17 cellular contexts compared by ENCODE assay signal in genomic region chr2:196510246-196510645, GRCh38.
DNase-seq lines count a peak whose midpoint lies in the region; ATAC-seq, FAIRE-seq and TF ChIP-seq lines count a peak whose summit lies in the region.
"Had no signal": no experiment of that assay in that cellular context is flagged by ENCODE, and none has a peak within 500 bp of the region (broad histone marks: within the 10 kb centered on the region; RNA-seq: fewer than 3 reads in every experiment).

No MANE protein-coding gene starts in this region.

- FAIRE-seq in bronchial epithelial cell (lab: Jason Lieb, UNC) = no peak
- FAIRE-seq: D721Med, GM19239, K562 had no signal

- BruUV-seq in Calu3 (replicated peaks; lab: Mats Ljungman, UMichigan) = no TSS peak

- intact Hi-C loops in Calu3 (cut with micrococcal nuclease; ENCODE audit: unreplicated experiment) (loop anchor here (5.0 kb wide), 1 partner anchor 43 kb away; no protein-coding TSS in a partner anchor), esophagus squamous epithelium (cut with DNase I) (no loop called here)
- intact Hi-C loops in activated CD4-positive, alpha-beta T cell treated with anti-CD3 and anti-CD28 coated beads for 36 hours (cut with DNase I, micrococcal nuclease) = no loop called here

- H3K27me3 ChIP-seq in bronchial epithelial cell (ENCODE audit: control insufficient read depth, insufficient read depth, low read length) (no peaks in the 10 kb centered on the region), esophagus squamous epithelium (no peaks in the 10 kb centered on the region)
- H3K27me3 ChIP-seq: BLaER1 treated with 17β-estradiol and CSF1 and Interleukin-3, amounts not matched to agents 10 nM and 100 nM had no signal

- no peaks in the 10 kb centered on the region for H3K9me3 Mint-ChIP-seq in Calu3 (ENCODE audit: low read depth, unreplicated experiment)
- no peaks in the 10 kb centered on the region for H3K9me3 Mint-ChIP-seq in activated CD4-positive, alpha-beta T cell treated with anti-CD3 and anti-CD28 coated beads for 36 hours (ENCODE audit: low read depth)
- H3K9me3 Mint-ChIP-seq: CD4-positive, alpha-beta memory T cell; H9 had no signal

- peak overlapping the region; percentile 37 for H3K27ac Mint-ChIP-seq in Calu3 (ENCODE audit: unreplicated experiment)
- no peak overlapping the region for H3K27ac Mint-ChIP-seq in activated CD4-positive, alpha-beta T cell treated with anti-CD3 and anti-CD28 coated beads for 36 hours
- H3K27ac Mint-ChIP-seq: CD4-positive, alpha-beta memory T cell; H9 had no signal

- H3K4me1 ChIP-seq in esophagus squamous epithelium = peaks cover 14 to 70% (median 29%) of the 10 kb centered on the region in 3 donors
- H3K4me1 ChIP-seq: BLaER1 treated with 17β-estradiol and CSF1 and Interleukin-3, amounts not matched to agents 10 nM and 100 nM had no signal

- no peak for ATAC-seq in activated CD4-positive, alpha-beta T cell treated with anti-CD3 and anti-CD28 coated beads for 36 hours
- ATAC-seq: K562 had no signal

- H3K4me1 Mint-ChIP-seq in Calu3 (ENCODE audit: low read depth, unreplicated experiment) = peaks cover 38% of the 10 kb centered on the region
- no peaks in the 10 kb centered on the region for H3K4me1 Mint-ChIP-seq in activated CD4-positive, alpha-beta T cell treated with anti-CD3 and anti-CD28 coated beads for 36 hours
- H3K4me1 Mint-ChIP-seq: CD4-positive, alpha-beta memory T cell had no signal

- TF ChIP-seq CTCF in Calu3 (IDR thresholded peaks at IDR 0.05; ENCODE audit: unreplicated experiment) (no peak), bronchial epithelial cell (IDR thresholded peaks at IDR 0.05; ENCODE audit: insufficient read depth, low read length, severe bottlenecking) (no peak), esophagus squamous epithelium (IDR thresholded peaks at IDR 0.05) (no peak)

- TF ChIP-seq POLR2A in esophagus squamous epithelium (IDR thresholded peaks at IDR 0.05) = no peak

- H3K36me3 Mint-ChIP-seq in Calu3 (ENCODE audit: insufficient read depth, unreplicated experiment) = peaks cover 7% of the 10 kb centered on the region
- H3K36me3 Mint-ChIP-seq in activated CD4-positive, alpha-beta T cell treated with anti-CD3 and anti-CD28 coated beads for 36 hours (ENCODE audit: low read depth) = no peaks in the 10 kb centered on the region
- H3K36me3 Mint-ChIP-seq: CD4-positive, alpha-beta memory T cell had no signal

- CTCF ChIA-PET in Calu3 (lab: Charles Lee) = no interaction called here
- CTCF ChIA-PET in activated CD4-positive, alpha-beta T cell treated with anti-CD3 and anti-CD28 coated beads for 36 hours (lab: Charles Lee) = no interaction called here

- H3K36me3 ChIP-seq in bronchial epithelial cell (ENCODE audit: control insufficient read depth, insufficient read depth, low read length) = no peaks in the 10 kb centered on the region
- no peaks in the 10 kb centered on the region for H3K36me3 ChIP-seq in esophagus squamous epithelium
- H3K36me3 ChIP-seq: BLaER1 treated with 17β-estradiol and CSF1 and Interleukin-3, amounts not matched to agents 10 nM and 100 nM had no signal

- WGBS in esophagus squamous epithelium, 2 donors = 31 to 43% methylated on average over 1 of the region's 1 CpG

- H3K27me3 Mint-ChIP-seq in Calu3 (ENCODE audit: unreplicated experiment) = no peaks in the 10 kb centered on the region
- H3K27me3 Mint-ChIP-seq in activated CD4-positive, alpha-beta T cell treated with anti-CD3 and anti-CD28 coated beads for 36 hours = peaks cover 5% of the 10 kb centered on the region

- H3K4me3 Mint-ChIP-seq in Calu3 (ENCODE audit: low read depth, unreplicated experiment) = peak overlapping the region; percentile 4
- no peak overlapping the region for H3K4me3 Mint-ChIP-seq in activated CD4-positive, alpha-beta T cell treated with anti-CD3 and anti-CD28 coated beads for 36 hours
- H3K4me3 Mint-ChIP-seq: CD4-positive, alpha-beta memory T cell; H9 had no signal

- H3K27ac ChIP-seq in esophagus squamous epithelium = peak overlapping the region; percentile 4 to 80 (median 68)
- H3K27ac ChIP-seq: BLaER1 treated with 17β-estradiol and CSF1 and Interleukin-3, amounts not matched to agents 10 nM and 100 nM had no signal

- peak; percentile 62 for DNase-seq in Calu3
- DNase-seq in bronchial epithelial cell (ENCODE audit: low read depth) = peak; percentile 30
- DNase-seq in esophagus squamous epithelium (lab: John Stamatoyannopoulos, UW) = no peak
- DNase-seq in renal cortical epithelial cell (ENCODE audit: low read depth) = peak; percentile 11
- no peak for DNase-seq in activated CD4-positive, alpha-beta T cell treated with anti-CD3 and anti-CD28 coated beads for 36 hours
- no peak for DNase-seq in central memory CD4-positive, alpha-beta T cell
- no peak for DNase-seq in CD1c-positive myeloid dendritic cell (ENCODE audit: extremely low spot score)
- DNase-seq: ACHN; CD4-positive, alpha-beta memory T cell; DMS153; GF-D8; GOT3; H9 had no signal

- POLR2A ChIA-PET in activated CD4-positive, alpha-beta T cell treated with anti-CD3 and anti-CD28 coated beads for 36 hours (lab: Charles Lee) = no interaction called here

- no peak overlapping the region for H3K4me3 ChIP-seq in bronchial epithelial cell (ENCODE audit: low read depth, low read length)
- no peak overlapping the region for H3K4me3 ChIP-seq in esophagus squamous epithelium
- H3K4me3 ChIP-seq: BLaER1 treated with 17β-estradiol and CSF1 and Interleukin-3, amounts not matched to agents 10 nM and 100 nM; K562 had no signal

- no peaks in the 10 kb centered on the region for H3K9me3 ChIP-seq in esophagus squamous epithelium
- H3K9me3 ChIP-seq: BLaER1 treated with 17β-estradiol and CSF1 and Interleukin-3, amounts not matched to agents 10 nM and 100 nM had no signal

Comparison
In these comparisons a context has a peak if more than half of its experiments do, and no peak if none do; other contexts are left out.
1. DNase-seq: peak in Calu3 (single experiment), bronchial epithelial cell (single experiment) and renal cortical epithelial cell (single experiment); none in esophagus squamous epithelium (single experiment), activated CD4-positive, alpha-beta T cell treated with anti-CD3 and anti-CD28 coated beads for 36 hours (single experiment), central memory CD4-positive, alpha-beta T cell (single experiment) and CD1c-positive myeloid dendritic cell (single experiment).